Comparison of ENCODE assay signal across 1 cellular context in genomic region chr1:157194739-157195520, GRCh38.
TF ChIP-seq lines count a peak whose summit lies in the region.

No MANE protein-coding gene starts in this region.

TF ChIP-seq in H1, 55 proteins besides CTCF, POLR2A, EP300 and RAD21:
- TF ChIP-seq E2F6 (IDR thresholded peaks at IDR 0.05) (no peak), GABPA (IDR thresholded peaks at IDR 0.05; ENCODE audit: borderline replicate concordance, insufficient read depth, low read length) (no peak), BCL11A (IDR thresholded peaks at IDR 0.05; ENCODE audit: low read depth in 2 of 2, low read length in 2 of 2) (no peak), SIX5 (IDR thresholded peaks at IDR 0.05; ENCODE audit: low read depth, low read length) (no peak), SP1 (IDR thresholded peaks at IDR 0.05; ENCODE audit: low read depth, low read length) (no peak), RBBP5 (IDR thresholded peaks at IDR 0.05; ENCODE audit: borderline replicate concordance, low read depth, low read length) (no peak), KDM5A (IDR thresholded peaks at IDR 0.05; ENCODE audit: low read length) (no peak), GTF2F1 (IDR thresholded peaks at IDR 0.05; ENCODE audit: borderline replicate concordance, low read depth, low read length) (no peak), SUZ12 (IDR thresholded peaks at IDR 0.05; ENCODE audit: low read length) (no peak), EZH2 (IDR thresholded peaks at IDR 0.05; ENCODE audit: low read depth, low read length, severe bottlenecking) (no peak), NRF1 (IDR thresholded peaks at IDR 0.05; ENCODE audit: low read depth, low read length) (no peak)
